ENCODE assay signal across 9 cellular contexts in genomic region chr6:79949235-79949634, GRCh38. TPM values are rescaled to one million over a fixed set of nuclear protein-coding genes. Genes with fewer than 3 reads are reported as not detected.
DNase-seq lines count a peak whose midpoint lies in the region; ATAC-seq lines count a peak whose summit lies in the region.
"Had no signal": no experiment of that assay in that cellular context is flagged by ENCODE, and none has a peak within 500 bp of the region (broad histone marks: within the 10 kb centered on the region; RNA-seq: fewer than 3 reads in every experiment).

No MANE protein-coding gene starts in this region.

- peaks cover 28% of the 10 kb centered on the region for H3K4me1 Mint-ChIP-seq in activated T-helper 17 cell treated with anti-CD3 and anti-CD28 coated beads, Interleukin-2, amount 50 U/mL, for 72 hours

- H3K27ac Mint-ChIP-seq in activated T-helper 17 cell treated with anti-CD3 and anti-CD28 coated beads, Interleukin-2, amount 50 U/mL, for 72 hours, result no peak overlapping the region
- H3K27ac Mint-ChIP-seq: dendritic cell treated with granulocyte-macrophage colony-stimulating factor and Interleukin-4, amounts not matched to agents 40 ng/mL and 50 ng/mL, for 4 days had no signal

- DNase-seq in DMS53 treated with DMSO at 0.1 percent for 48 hours (lab: John Stamatoyannopoulos, UW; ENCODE audit: unreplicated experiment) (peak; percentile 65), HT-29 (ENCODE audit: low spot score) (peak; percentile 81), NOMO-1 treated with DMSO at 0.1 percent for 48 hours (lab: John Stamatoyannopoulos, UW; ENCODE audit: unreplicated experiment) (peak; percentile 63), head of caudate nucleus (peak in 27 of 42 donors; percentile 11 to 67 (median 37)), smooth muscle cell of the brain vasculature (ENCODE audit: low read depth, low spot score) (peak; percentile 35)

- no peaks in the 10 kb centered on the region for H3K27me3 Mint-ChIP-seq in activated T-helper 17 cell treated with anti-CD3 and anti-CD28 coated beads, Interleukin-2, amount 50 U/mL, for 72 hours

- ATAC-seq in GM19395 (IDR thresholded peaks at IDR 0.05; ENCODE audit: unreplicated experiment) (peak; percentile 66), HG02981 (IDR thresholded peaks at IDR 0.05; ENCODE audit: unreplicated experiment) (no peak)
- peak; percentile 36 for ATAC-seq in activated T-helper 17 cell treated with anti-CD3 and anti-CD28 coated beads, Interleukin-2, amount 50 U/mL, for 72 hours (replicated peaks)

- H3K4me3 Mint-ChIP-seq in activated T-helper 17 cell treated with anti-CD3 and anti-CD28 coated beads, Interleukin-2, amount 50 U/mL, for 72 hours, result peak overlapping the region; percentile 73
- H3K4me3 Mint-ChIP-seq: dendritic cell treated with granulocyte-macrophage colony-stimulating factor and Interleukin-4, amounts not matched to agents 40 ng/mL and 50 ng/mL, for 4 days had no signal

- intact Hi-C loops in head of caudate nucleus (cut with DNase I), result loop anchor here (5.0 kb wide), 1 partner anchor 53 kb away; the partner anchor contains the start of gene TTK

- H3K36me3 Mint-ChIP-seq in activated T-helper 17 cell treated with anti-CD3 and anti-CD28 coated beads, Interleukin-2, amount 50 U/mL, for 72 hours (ENCODE audit: low read depth), result no peaks in the 10 kb centered on the region

- no peaks in the 10 kb centered on the region for H3K9me3 Mint-ChIP-seq in activated T-helper 17 cell treated with anti-CD3 and anti-CD28 coated beads, Interleukin-2, amount 50 U/mL, for 72 hours
- H3K9me3 Mint-ChIP-seq: dendritic cell treated with granulocyte-macrophage colony-stimulating factor and Interleukin-4, amounts not matched to agents 40 ng/mL and 50 ng/mL, for 4 days had no signal

RNA-seq across cellular contexts. Expression of gene ELOVL4, which starts 1.9 kb away (rescaled TPM):
- total RNA-seq in HT-29 (2014; rRNA removed; shearing (Covaris generic)), result not detected in 2 replicates
- 1 to 10 TPM; 3.2 to 3.4 TPM for total RNA-seq in activated T-helper 17 cell treated with anti-CD3 and anti-CD28 coated beads, Interleukin-2, amount 50 U/mL, for 72 hours

RNA-seq across cellular contexts. Expression of gene TTK, which starts 55.2 kb away (rescaled TPM):
- 13.5 TPM in 2 replicates for total RNA-seq in HT-29 (2014; rRNA removed; shearing (Covaris generic))
- 10 to 100 TPM; 33.3 to 38.1 TPM for total RNA-seq in activated T-helper 17 cell treated with anti-CD3 and anti-CD28 coated beads, Interleukin-2, amount 50 U/mL, for 72 hours
